ENCODE assay signal across 12 cellular contexts in genomic region chr3:171172070-171172469, GRCh38.
DNase-seq lines count a peak whose midpoint lies in the region; ATAC-seq and TF ChIP-seq lines count a peak whose summit lies in the region.
"Had no signal": no experiment of that assay in that cellular context is flagged by ENCODE, and none has a peak within 500 bp of the region (broad histone marks: within the 10 kb centered on the region; RNA-seq: fewer than 3 reads in every experiment).

No MANE protein-coding gene starts in this region.

- H3K27me3 ChIP-seq in CD4-positive, alpha-beta T cell (ENCODE audit: control insufficient read depth, insufficient read depth, low read length), result no peaks in the 10 kb centered on the region
- H3K27me3 ChIP-seq in spleen (replicated peaks in 1 of 7) (no peaks in the 10 kb centered on the region), adrenal gland (no peaks in the 10 kb centered on the region)

- H3K36me3 Mint-ChIP-seq in CD4-positive, alpha-beta T cell (ENCODE audit: low read depth), result peaks cover 90% of the 10 kb centered on the region

- in situ Hi-C loops in SK-MEL-5 (cut with HindIII; ENCODE audit: low pct_unique_long_range_greater_than_20kb, low sequenced_read_pairs), result loop anchor here (25.0 kb wide), 1 partner anchor 210 kb away; no protein-coding TSS in a partner anchor

- CTCF ChIA-PET in CD4-positive, alpha-beta T cell (lab: Charles Lee), result interaction anchor here (1.4 kb wide), 1 partner anchor 9 kb away, joined by 4 read pairs; no protein-coding TSS in a partner anchor

- no peak overlapping the region for H3K27ac Mint-ChIP-seq in CD4-positive, alpha-beta T cell

- H3K27me3 Mint-ChIP-seq in CD4-positive, alpha-beta T cell, result no peaks in the 10 kb centered on the region

- peaks cover 23% of the 10 kb centered on the region for H3K4me1 Mint-ChIP-seq in CD4-positive, alpha-beta T cell (ENCODE audit: low read depth)

- H3K4me3 Mint-ChIP-seq in CD4-positive, alpha-beta T cell, result no peak overlapping the region

- H3K4me1 ChIP-seq in spleen (peaks cover 0 to 4% (median 0%) of the 10 kb centered on the region in 6 donors), adrenal gland (replicated peaks in 1 of 2) (peaks cover 32 to 43% of the 10 kb centered on the region in 2 donors)

- TF ChIP-seq POLR2A in spleen (IDR thresholded peaks at IDR 0.05) (no peak), adrenal gland (IDR thresholded peaks at IDR 0.05) (no peak)

- peak in 1 of 10 experiments; percentile 3 for DNase-seq in CD4-positive, alpha-beta T cell
- DNase-seq in SK-MEL-5 (ENCODE audit: low read depth, low spot score) (peak; percentile 51), iPS-NIHi11 (ENCODE audit: low spot score) (peak; percentile 33), spleen (no peak), adrenal gland (no peak), AG08396 (ENCODE audit: low spot score) (no peak)
- DNase-seq: amygdala, kidney glomerular epithelial cell, NCI-H2081 had no signal

- TF ChIP-seq CTCF in CD4-positive, alpha-beta T cell (IDR thresholded peaks at IDR 0.05), result peak; percentile 26
- TF ChIP-seq CTCF in GM12873 (IDR thresholded peaks at IDR 0.05; ENCODE audit: insufficient read depth, low read depth, low read length, missing control alignments) (peak; percentile 45), spleen (IDR thresholded peaks at IDR 0.05 in 8 of 11, conservative IDR thresholded peaks at IDR 0.05 in 3 of 11) (peak in 1 of 11 experiments; percentile 12), adrenal gland (IDR thresholded peaks at IDR 0.05) (no peak)

- H3K4me3 ChIP-seq in spleen (no peak overlapping the region), adrenal gland (no peak overlapping the region)
- H3K4me3 ChIP-seq: SK-N-MC had no signal

- POLR2A ChIA-PET in CD4-positive, alpha-beta T cell (lab: Charles Lee), result no interaction called here

- ATAC-seq in CD4-positive, alpha-beta T cell (ENCODE audit: poor library complexity), result no peak

- intact Hi-C loops in CD4-positive, alpha-beta T cell (cut with DNase I, micrococcal nuclease), result no loop called here
- intact Hi-C loops in spleen (cut with DNase I; ENCODE audit: low total_unique reads), result no loop called here
- intact Hi-C loops in adrenal gland (cut with DNase I), result no loop called here

- no peaks in the 10 kb centered on the region for H3K9me3 ChIP-seq in CD4-positive, alpha-beta T cell (ENCODE audit: control insufficient read depth, low read length)
- H3K9me3 ChIP-seq in spleen (no peaks in the 10 kb centered on the region), adrenal gland (replicated peaks in 1 of 3) (no peaks in the 10 kb centered on the region)

- 81 to 90% (median 88%) methylated on average over 4 of the region's 4 CpGs for WGBS in spleen, 5 donors
- WGBS in adrenal gland, 4 donors, result 87 to 93% (median 91%) methylated on average over 4 of the region's 4 CpGs

- H3K27ac ChIP-seq in CD4-positive, alpha-beta T cell (ENCODE audit: low read depth, low read length), result no peak overlapping the region
- H3K27ac ChIP-seq in spleen (no peak overlapping the region), adrenal gland (no peak overlapping the region)
- H3K27ac ChIP-seq: epithelial cell of prostate, SK-N-MC had no signal

- no peaks in the 10 kb centered on the region for H3K9me3 Mint-ChIP-seq in CD4-positive, alpha-beta T cell

- H3K36me3 ChIP-seq in spleen (peaks cover 0 to 10% (median 0%) of the 10 kb centered on the region in 6 donors), adrenal gland (replicated peaks in 1 of 2) (no peaks in the 10 kb centered on the region)

Comparison
In these comparisons a context has a peak if more than half of its experiments do, and no peak if none do; other contexts are left out.
1. DNase-seq: peak in SK-MEL-5 (single experiment) and iPS-NIHi11 (single experiment); none in spleen (single experiment), adrenal gland (0 of 7) and AG08396 (single experiment).
2. CTCF ChIP-seq: peak in CD4-positive, alpha-beta T cell (single experiment) and GM12873 (single experiment); none in adrenal gland (0 of 6).